Comparison of ENCODE assay signal across 28 cellular contexts in genomic region chr1:224219612-224220011, GRCh38. TPM values are rescaled to one million over a fixed set of nuclear protein-coding genes. Genes with fewer than 3 reads are reported as not detected.
DNase-seq lines count a peak whose midpoint lies in the region; ATAC-seq and TF ChIP-seq lines count a peak whose summit lies in the region.
"Had no signal": no experiment of that assay in that cellular context is flagged by ENCODE, and none has a peak within 500 bp of the region (broad histone marks: within the 10 kb centered on the region; RNA-seq: fewer than 3 reads in every experiment).

No MANE protein-coding gene starts in this region.

- H3K4me1 Mint-ChIP-seq in nephron progenitor cell = peaks cover 45% of the 10 kb centered on the region
- H3K4me1 Mint-ChIP-seq: natural killer cell; stimulated activated effector memory CD8-positive, alpha-beta T cell treated with anti-CD3 and anti-CD28 coated beads, Interleukin-12 subunit alpha, Interleukin-12 subunit beta, amount 100 ng/mL, for 72 hours had no signal

- H3K4me3 ChIP-seq in IMR-90 (ENCODE audit: insufficient read depth, low read depth, low read length) (no peak overlapping the region), stomach (no peak overlapping the region), uterus (no peak overlapping the region)
- H3K4me3 ChIP-seq: adrenal gland, left ventricle myocardium inferior, testis had no signal

- H3K36me3 ChIP-seq in IMR-90 (ENCODE audit: control insufficient read depth, insufficient read depth, low read length) (no peaks in the 10 kb centered on the region), stomach (no peaks in the 10 kb centered on the region), uterus (no peaks in the 10 kb centered on the region)
- H3K36me3 ChIP-seq: adrenal gland, left ventricle myocardium inferior had no signal

- H3K56ac ChIP-seq in IMR-90 (ENCODE audit: extremely low read depth, insufficient read depth, low read length) = no peak overlapping the region; the same call in 1 of the 2 replicates

- H3K9me3 Mint-ChIP-seq in nephron progenitor cell = no peaks in the 10 kb centered on the region
- H3K9me3 Mint-ChIP-seq: activated T-cell treated with anti-CD3 and anti-CD28 coated beads, Interleukin-2, amount 50 U/mL, for 72 hours; CD4-positive, alpha-beta memory T cell; natural killer cell; stimulated activated effector memory CD8-positive, alpha-beta T cell treated with anti-CD3 and anti-CD28 coated beads, Interleukin-12 subunit alpha, Interleukin-12 subunit beta, amount 100 ng/mL, for 72 hours; WTC11 had no signal

- CTCF ChIA-PET in IMR-90 (lab: Yijun Ruan, JAX) = interaction anchor here (0.8 kb wide), 1 partner anchor 92 kb away, joined by 3 read pairs; no protein-coding TSS in a partner anchor

- no peak overlapping the region for H3K14ac ChIP-seq in IMR-90 (replicated peaks; ENCODE audit: low read depth, low read length)

- BruUV-seq in IMR-90 (replicated peaks; lab: Mats Ljungman, UMichigan) = no TSS peak

- no peaks in the 10 kb centered on the region for H3K27me3 Mint-ChIP-seq in nephron progenitor cell (ENCODE audit: low read depth, poor library complexity)
- H3K27me3 Mint-ChIP-seq: activated CD8-positive, alpha-beta memory T cell treated with anti-CD3 and anti-CD28 coated beads, Interleukin-2, amount 10 ng/mL, durations not matched to agents 7 days and 5 days; CD4-positive, alpha-beta memory T cell had no signal

- intact Hi-C loops in IMR-90 (cut with micrococcal nuclease) = loop anchor here (2.0 kb wide), 1 partner anchor 37 kb away; the partner anchor contains the start of gene DEGS1
- intact Hi-C loops in stomach (cut with DNase I; ENCODE audit: low total_unique reads) = no loop called here
- intact Hi-C loops in uterus (cut with DNase I; ENCODE audit: low total_unique reads) = no loop called here

- no peak overlapping the region for H3K4me2 ChIP-seq in IMR-90 (ENCODE audit: low read depth, low read length)

- peaks cover 12% of the 10 kb centered on the region for H3K9me1 ChIP-seq in IMR-90 (ENCODE audit: insufficient read depth, low read length)

- H3K23ac ChIP-seq in IMR-90 (ENCODE audit: low read depth, low read length) = no peak overlapping the region

- WGBS in IMR-90 (ENCODE audit: extremely low coverage in 2 of 2, insufficient read length in 1 of 2), 2 experiments = 73% methylated on average over 3 of the region's 7 CpGs; no CpG with 5 or more reads in 1 of the 2 experiments
- WGBS in stomach, 5 donors = 27 to 58% (median 31%) methylated on average over 7 of the region's 7 CpGs

- H3K27ac ChIP-seq in IMR-90 (ENCODE audit: insufficient read depth, low read length) = no peak overlapping the region
- peak overlapping the region in 1 of 5 donors; percentile 60 for H3K27ac ChIP-seq in stomach
- no peak overlapping the region for H3K27ac ChIP-seq in uterus
- H3K27ac ChIP-seq: adrenal gland, left ventricle myocardium inferior, testis had no signal

- H2AK5ac ChIP-seq in IMR-90 (ENCODE audit: low read depth, low read length) = no peak overlapping the region

- no peak for TF ChIP-seq RAD21 in IMR-90 (IDR thresholded peaks at IDR 0.05; ENCODE audit: low read length)

- TF ChIP-seq CTCF in IMR-90 (conservative IDR thresholded peaks at IDR 0.05; ENCODE audit: low read depth, low read length) = no peak
- no peak for TF ChIP-seq CTCF in nephron progenitor cell (IDR thresholded peaks at IDR 0.05)
- TF ChIP-seq CTCF in stomach (IDR thresholded peaks at IDR 0.05) = no peak
- no peak for TF ChIP-seq CTCF in uterus (IDR thresholded peaks at IDR 0.05)

- POLR2A ChIA-PET in IMR-90 (lab: Charles Lee; ENCODE audit: unreplicated experiment) = no interaction called here

- no peak overlapping the region for H3K4ac ChIP-seq in IMR-90 (ENCODE audit: low read depth, low read length)

- H3K9ac ChIP-seq in IMR-90 (ENCODE audit: low read depth, low read length) = no peak overlapping the region

- no peak overlapping the region for H4K5ac ChIP-seq in IMR-90 (ENCODE audit: low read depth, low read length)

- no peak overlapping the region for H3K18ac ChIP-seq in IMR-90 (ENCODE audit: low read depth, low read length)

- no peak for TF ChIP-seq POLR2A in IMR-90 (IDR thresholded peaks at IDR 0.05; ENCODE audit: low read depth, low read length)
- no peak for TF ChIP-seq POLR2A in stomach (IDR thresholded peaks at IDR 0.05)
- no peak for TF ChIP-seq POLR2A in uterus (IDR thresholded peaks at IDR 0.05)

- no peaks in the 10 kb centered on the region for H4K20me1 ChIP-seq in IMR-90 (ENCODE audit: insufficient read depth, low read length)

- no peak overlapping the region; the same call in 2 of the 3 replicates for H2BK15ac ChIP-seq in IMR-90 (ENCODE audit: low read depth, low read length)

- no peak overlapping the region for H4K8ac ChIP-seq in IMR-90 (ENCODE audit: low read depth in 2 of 2, low read length in 2 of 2)

- ATAC-seq in IMR-90 (ENCODE audit: low read depth) = no peak
- ATAC-seq in HG02610 (IDR thresholded peaks at IDR 0.05; ENCODE audit: unreplicated experiment) = no peak
- ATAC-seq: activated CD8-positive, alpha-beta memory T cell treated with anti-CD3 and anti-CD28 coated beads, Interleukin-2, amount 10 ng/mL, durations not matched to agents 7 days and 5 days; activated T-cell treated with anti-CD3 and anti-CD28 coated beads, Interleukin-2, amount 50 U/mL, for 72 hours; esophagus mucosa; natural killer cell; stimulated activated effector memory CD8-positive, alpha-beta T cell treated with anti-CD3 and anti-CD28 coated beads, Interleukin-12 subunit alpha, Interleukin-12 subunit beta, amount 100 ng/mL, for 72 hours; WTC11 had no signal

- DNase-seq in IMR-90 = no peak
- DNase-seq in dermis blood vessel endothelial cell = peak; percentile 52
- no peak for DNase-seq in nephron progenitor cell
- peak; percentile 73 for DNase-seq in stomach
- DNase-seq in uterus = no peak
- DNase-seq in stimulated activated CD4-positive, alpha-beta T cell treated with anti-CD3 and anti-CD28 coated beads, Interleukin-2, amount 100 ng/mL, for 48 hours = no peak
- DNase-seq: activated CD4-positive, alpha-beta T cell treated with anti-CD3 and anti-CD28 coated beads, Interleukin-2, amount 50 U/mL, for 1 hour; activated CD8-positive, alpha-beta memory T cell treated with anti-CD3 and anti-CD28 coated beads, Interleukin-2, amount 10 ng/mL, durations not matched to agents 7 days and 5 days; activated naive CD4-positive, alpha-beta T cell treated with Interleukin-2 at 50 U/mL for 16 hours; activated T-cell treated with anti-CD3 and anti-CD28 coated beads, Interleukin-2, amount 50 U/mL, for 72 hours; adrenal gland; CD4-positive, alpha-beta memory T cell; DMS53; effector memory CD4-positive, alpha-beta T cell; foreskin melanocyte; GDM1; left ventricle myocardium inferior; MV-4-11; natural killer cell; NCI-H187; posterior cingulate gyrus; stimulated activated CD4-positive, alpha-beta T cell treated with anti-CD3 and anti-CD28 coated beads, Interleukin-2, amount 100 ng/mL, for 24 hours; T1000; testis had no signal

- H3K27me3 ChIP-seq in IMR-90 (ENCODE audit: control insufficient read depth, insufficient read depth, low read length) (no peaks in the 10 kb centered on the region), stomach (no peaks in the 10 kb centered on the region), uterus (no peaks in the 10 kb centered on the region)
- H3K27me3 ChIP-seq: adrenal gland, testis had no signal

- H3K9me3 ChIP-seq in IMR-90 (ENCODE audit: control insufficient read depth, insufficient read depth, low read length) = no peaks in the 10 kb centered on the region
- H3K9me3 ChIP-seq in stomach = no peaks in the 10 kb centered on the region
- H3K9me3 ChIP-seq in uterus = no peaks in the 10 kb centered on the region
- H3K9me3 ChIP-seq: adrenal gland, left ventricle myocardium inferior, testis had no signal

- no peaks in the 10 kb centered on the region for H3K36me3 Mint-ChIP-seq in nephron progenitor cell (ENCODE audit: low read depth)
- H3K36me3 Mint-ChIP-seq: activated CD8-positive, alpha-beta memory T cell treated with anti-CD3 and anti-CD28 coated beads, Interleukin-2, amount 10 ng/mL, durations not matched to agents 7 days and 5 days; CD4-positive, alpha-beta memory T cell; natural killer cell; stimulated activated effector memory CD8-positive, alpha-beta T cell treated with anti-CD3 and anti-CD28 coated beads, Interleukin-12 subunit alpha, Interleukin-12 subunit beta, amount 100 ng/mL, for 72 hours; WTC11 had no signal

- H3K79me1 ChIP-seq in IMR-90 (ENCODE audit: low read depth in 1 of 2, low read length in 2 of 2) = no peaks in the 10 kb centered on the region

- 0 out of 2 replicates have a peak overlapping the region, but pooled peaks have one; percentile 43 for H2BK20ac ChIP-seq in IMR-90 (ENCODE audit: low read depth, low read length)

- H3K4me1 ChIP-seq in IMR-90 (ENCODE audit: control insufficient read depth, insufficient read depth, low read length) (peaks cover 10% of the 10 kb centered on the region), stomach (peaks cover 0 to 41% (median 21%) of the 10 kb centered on the region in 4 donors), uterus (no peaks in the 10 kb centered on the region)
- H3K4me1 ChIP-seq: adrenal gland, testis had no signal

- dilution Hi-C loops in IMR-90 (cut with HindIII; ENCODE audit: low sequenced_read_pairs, unreplicated experiment) = no loop called here

- in situ Hi-C loops in IMR-90 (cut with MboI; ENCODE audit: low sequenced_read_pairs) = no loop called here

- H2AK9ac ChIP-seq in IMR-90 (replicated peaks; ENCODE audit: low read depth, low read length, poor library complexity) = peak overlapping the region; percentile 29

- no peak overlapping the region for H2BK120ac ChIP-seq in IMR-90 (ENCODE audit: low read depth, low read length)

- H3K4me3 Mint-ChIP-seq in nephron progenitor cell = no peak overlapping the region
- H3K4me3 Mint-ChIP-seq: activated CD8-positive, alpha-beta memory T cell treated with anti-CD3 and anti-CD28 coated beads, Interleukin-2, amount 10 ng/mL, durations not matched to agents 7 days and 5 days; activated T-cell treated with anti-CD3 and anti-CD28 coated beads, Interleukin-2, amount 50 U/mL, for 72 hours; CD4-positive, alpha-beta memory T cell; natural killer cell; stimulated activated effector memory CD8-positive, alpha-beta T cell treated with anti-CD3 and anti-CD28 coated beads, Interleukin-12 subunit alpha, Interleukin-12 subunit beta, amount 100 ng/mL, for 72 hours; WTC11 had no signal

- no peak overlapping the region for H2BK5ac ChIP-seq in IMR-90 (ENCODE audit: low read depth, low read length, poor library complexity, severe bottlenecking)

- no peak for TF ChIP-seq EP300 in stomach (IDR thresholded peaks at IDR 0.05)

- peak overlapping the region; percentile 53 for H3K27ac Mint-ChIP-seq in nephron progenitor cell
- H3K27ac Mint-ChIP-seq: activated CD8-positive, alpha-beta memory T cell treated with anti-CD3 and anti-CD28 coated beads, Interleukin-2, amount 10 ng/mL, durations not matched to agents 7 days and 5 days; activated T-cell treated with anti-CD3 and anti-CD28 coated beads, Interleukin-2, amount 50 U/mL, for 72 hours; natural killer cell; stimulated activated effector memory CD8-positive, alpha-beta T cell treated with anti-CD3 and anti-CD28 coated beads, Interleukin-12 subunit alpha, Interleukin-12 subunit beta, amount 100 ng/mL, for 72 hours; WTC11 had no signal

- no peak overlapping the region for H2AFZ ChIP-seq in IMR-90 (replicated peaks; ENCODE audit: low read length, poor library complexity)

- H4K91ac ChIP-seq in IMR-90 (ENCODE audit: insufficient read depth, low read depth, low read length) = no peak overlapping the region

RNA-seq across cellular contexts. Expression of gene DEGS1, which starts 36.6 kb away (rescaled TPM):
- total RNA-seq in IMR-90 (2012; rRNA removed) (54.8 and 123 TPM in 2 replicates), dermis blood vessel endothelial cell (115 and 126 TPM in 2 replicates), stomach (100 to 1,000 TPM in 1 of 5 donors, 10 to 100 TPM in 3, 1 to 10 TPM in 1; 6.4 to 109 (median 54.3) TPM), uterus (100 to 1,000 TPM in 1 of 4 donors, 10 to 100 TPM in 3; 35.9 to 119 (median 53.2) TPM)
- polyA plus RNA-seq in IMR-90 (2012; rRNA removed) (89.3 and 109 TPM in 2 replicates), stomach (10 to 100 TPM; 11.2 to 44.5 (median 25.4) TPM)
- 78.1 and 78.3 TPM in 2 replicates for polyA plus RNA-seq in IMR-90 (2012; cell fraction: cytosol; rRNA removed)
- polyA plus RNA-seq in IMR-90 (2012; cell fraction: nucleus; rRNA removed; ENCODE audit: low replicate concordance) = 11.2 and 34.7 TPM in 2 replicates

Comparison
In these comparisons a context has a peak if more than half of its experiments do, and no peak if none do; other contexts are left out.
1. DNase-seq: peak in dermis blood vessel endothelial cell (single experiment) and stomach (single experiment); none in IMR-90 (single experiment), nephron progenitor cell (single experiment), uterus (0 of 2) and stimulated activated CD4-positive, alpha-beta T cell treated with anti-CD3 and anti-CD28 coated beads, Interleukin-2, amount 100 ng/mL, for 48 hours (0 of 2).